1 cellular context compared by ENCODE assay signal in the genomic region with DNA sequence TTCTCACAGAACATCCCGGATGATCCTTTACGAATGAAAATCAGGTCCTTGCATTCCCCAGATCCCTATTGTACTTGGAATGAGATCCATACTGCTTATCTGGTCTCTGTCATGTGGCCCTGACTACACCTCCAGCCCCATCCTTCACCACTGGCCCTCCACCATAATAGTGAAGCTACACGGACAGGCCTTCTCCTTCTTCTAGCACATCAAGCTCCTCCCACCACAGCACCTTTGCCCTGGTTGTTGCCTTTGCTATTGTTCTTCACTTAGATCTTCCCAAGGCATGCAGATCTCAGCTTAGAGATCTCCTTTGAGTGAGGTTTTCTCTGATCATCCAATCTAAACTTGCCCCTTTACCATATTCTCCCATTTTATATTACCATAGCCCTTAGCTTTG.
TF ChIP-seq lines count a peak whose summit lies in the region.

No MANE protein-coding gene starts in this region.

TF ChIP-seq in H1, 55 proteins besides CTCF, POLR2A, EP300 and RAD21 (continued from another document):
- no peak for TF ChIP-seq TAF1 (IDR thresholded peaks at IDR 0.05; ENCODE audit: low read depth, low read length)
- no peak for TF ChIP-seq TCF12 (IDR thresholded peaks at IDR 0.05; ENCODE audit: low read depth, low read length)
- no peak for TF ChIP-seq ZNF274 (IDR thresholded peaks at IDR 0.05; ENCODE audit: borderline replicate concordance, extremely low read depth, low read length)
- no peak for TF ChIP-seq BACH1 (IDR thresholded peaks at IDR 0.05; ENCODE audit: low read length)
- no peak for TF ChIP-seq BRCA1 (IDR thresholded peaks at IDR 0.05; ENCODE audit: low read depth, low read length)
- TF ChIP-seq MAFK (IDR thresholded peaks at IDR 0.05; ENCODE audit: low read depth, low read length): no peak
- TF ChIP-seq CHD1 (IDR thresholded peaks at IDR 0.05; ENCODE audit: low read depth, low read length): no peak
- no peak for TF ChIP-seq CEBPB (IDR thresholded peaks at IDR 0.05; ENCODE audit: low read depth, low read length)
- TF ChIP-seq CBX5 (IDR thresholded peaks at IDR 0.05; ENCODE audit: low read depth, low read length): no peak
- no peak for TF ChIP-seq USF2 (IDR thresholded peaks at IDR 0.05; ENCODE audit: low read length)
- no peak for TF ChIP-seq SIX5 (IDR thresholded peaks at IDR 0.05; ENCODE audit: low read depth, low read length)
